23 cellular contexts compared by ENCODE assay signal in genomic region chr10:24691113-24691512, GRCh38. TPM values are rescaled to one million over a fixed set of nuclear protein-coding genes. Genes with fewer than 3 reads are reported as not detected.
DNase-seq lines count a peak whose midpoint lies in the region; ATAC-seq and TF ChIP-seq lines count a peak whose summit lies in the region.
"Had no signal": no experiment of that assay in that cellular context is flagged by ENCODE, and none has a peak within 500 bp of the region (broad histone marks: within the 10 kb centered on the region; RNA-seq: fewer than 3 reads in every experiment).

No MANE protein-coding gene starts in this region.

- H3K27ac ChIP-seq in mesenchymal stem cell (ENCODE audit: low read length, poor library complexity, severe bottlenecking) = no peak overlapping the region
- H3K27ac ChIP-seq in thymus (ENCODE audit: low read depth) = peak overlapping the region; percentile 42
- H3K27ac ChIP-seq: 22Rv1, epithelial cell of prostate, parathyroid adenoma, PC-9, upper lobe of right lung had no signal

- H3K27me3 ChIP-seq in mesenchymal stem cell (ENCODE audit: control insufficient read depth in 1 of 2, insufficient read depth in 1 of 2, low read length in 2 of 2) (no peaks in the 10 kb centered on the region), thymus (ENCODE audit: control insufficient read depth, insufficient read depth) (no peaks in the 10 kb centered on the region)
- H3K27me3 ChIP-seq: upper lobe of right lung had no signal

- H3K36me3 ChIP-seq in mesenchymal stem cell (ENCODE audit: control insufficient read depth in 1 of 2, insufficient read depth in 2 of 2, low read depth in 1 of 2, low read length in 2 of 2) = peaks cover 0 to 9% of the 10 kb centered on the region in 2 experiments
- no peaks in the 10 kb centered on the region for H3K36me3 ChIP-seq in thymus (ENCODE audit: control insufficient read depth, insufficient read depth)
- H3K36me3 ChIP-seq: upper lobe of right lung had no signal

- H3K4me1 ChIP-seq in mesenchymal stem cell (ENCODE audit: control insufficient read depth, insufficient read depth, low read depth, low read length) (peaks cover 1% of the 10 kb centered on the region), thymus (ENCODE audit: control insufficient read depth, insufficient read depth, low read length) (no peaks in the 10 kb centered on the region)
- H3K4me1 ChIP-seq: upper lobe of right lung had no signal

- no peak for TF ChIP-seq CTCF in fibroblast of pulmonary artery (IDR thresholded peaks at IDR 0.05; ENCODE audit: low read length, missing control alignments)

- no peak overlapping the region for H2BK5ac ChIP-seq in mesenchymal stem cell (ENCODE audit: low read depth, low read length, poor library complexity, severe bottlenecking)

- no peak overlapping the region for H2BK12ac ChIP-seq in mesenchymal stem cell (ENCODE audit: low read length in 2 of 2)

- H3K9ac ChIP-seq in mesenchymal stem cell (ENCODE audit: low read length) = no peak overlapping the region
- H3K9ac ChIP-seq: parathyroid adenoma had no signal

- no peak overlapping the region for H3K18ac ChIP-seq in mesenchymal stem cell (ENCODE audit: low read depth in 1 of 2, low read length in 2 of 2)

- no peak overlapping the region for H3K4me3 ChIP-seq in fibroblast of pulmonary artery (replicated peaks; ENCODE audit: low read depth, low read length)
- H3K4me3 ChIP-seq in mesenchymal stem cell (ENCODE audit: insufficient read depth in 1 of 2, low read depth in 1 of 2, low read length in 2 of 2) = no peak overlapping the region
- no peak overlapping the region for H3K4me3 ChIP-seq in thymus (ENCODE audit: low read length)
- H3K4me3 ChIP-seq: PC-9, upper lobe of right lung had no signal

- H2AK5ac ChIP-seq in mesenchymal stem cell (ENCODE audit: low read length, severe bottlenecking) = no peak overlapping the region

- 66% methylated on average over 2 of the region's 4 CpGs for WGBS in mesenchymal stem cell
- WGBS in thymus = 96% methylated on average over 4 of the region's 4 CpGs

- H4K91ac ChIP-seq in mesenchymal stem cell (ENCODE audit: low read length) = no peak overlapping the region

- no peak overlapping the region for H3K23ac ChIP-seq in mesenchymal stem cell (ENCODE audit: low read length in 2 of 2)

- peaks cover 16% of the 10 kb centered on the region for H3K79me1 ChIP-seq in mesenchymal stem cell (replicated peaks; ENCODE audit: low read length, poor library complexity, severe bottlenecking)

- H2BK15ac ChIP-seq in mesenchymal stem cell (ENCODE audit: low read depth, poor library complexity, severe bottlenecking) = no peak overlapping the region

- no peak overlapping the region for H2AFZ ChIP-seq in mesenchymal stem cell (ENCODE audit: low read depth, low read length)
- H2AFZ ChIP-seq: parathyroid adenoma, PC-9 had no signal

- H2BK120ac ChIP-seq in mesenchymal stem cell (ENCODE audit: low read depth, low read length) = no peak overlapping the region

- H4K8ac ChIP-seq in mesenchymal stem cell (ENCODE audit: low read length) = no peak overlapping the region

- H3K14ac ChIP-seq in mesenchymal stem cell (ENCODE audit: low read length in 2 of 2) = no peak overlapping the region

- H3K4ac ChIP-seq in mesenchymal stem cell (ENCODE audit: low read depth in 1 of 2, low read length in 2 of 2) = no peak overlapping the region

- ATAC-seq in GM18907 (IDR thresholded peaks at IDR 0.05; ENCODE audit: unreplicated experiment) = no peak
- ATAC-seq: activated CD4-positive, alpha-beta T cell treated with anti-CD3 and anti-CD28 coated beads for 36 hours; left colon; stimulated activated naive B cell treated with anti-CD40 and anti-IgM and Interleukin-4, amounts not matched to agents 10 μg/mL and 1 μg/mL and 100 μg/mL, for 72 hours; upper lobe of right lung had no signal

- H3K9me3 ChIP-seq in mesenchymal stem cell (ENCODE audit: control insufficient read depth, low read length) (no peaks in the 10 kb centered on the region), thymus (ENCODE audit: control insufficient read depth) (no peaks in the 10 kb centered on the region)
- H3K9me3 ChIP-seq: upper lobe of right lung had no signal

- no peak overlapping the region for H3K4me2 ChIP-seq in mesenchymal stem cell (ENCODE audit: low read length, poor library complexity, severe bottlenecking)
- H3K4me2 ChIP-seq: PC-9 had no signal

- DNase-seq in NCI-H82 (lab: John Stamatoyannopoulos, UW) = peak; percentile 46
- DNase-seq in NCI-H82 treated with DMSO at 0.1 percent for 48 hours (lab: John Stamatoyannopoulos, UW; ENCODE audit: unreplicated experiment) = no peak
- DNase-seq in fibroblast of pulmonary artery (ENCODE audit: low read depth) = peak; percentile 62
- peak; percentile 53 for DNase-seq in mesenchymal stem cell
- DNase-seq in DMS 273 (lab: John Stamatoyannopoulos, UW; ENCODE audit: unreplicated experiment) = no peak
- no peak for DNase-seq in NCI-H748 treated with DMSO at 0.1 percent for 48 hours (lab: John Stamatoyannopoulos, UW)
- DNase-seq: activated CD4-positive, alpha-beta T cell treated with anti-CD3 and anti-CD28 coated beads for 36 hours; activated CD8-positive, alpha-beta memory T cell treated with anti-CD3 and anti-CD28 coated beads, Interleukin-2, amount 50 U/mL, for 48 hours; activated naive CD4-positive, alpha-beta T cell treated with Interleukin-2 at 50 U/mL for 16 hours; C1 segment of cervical spinal cord; DMS153; left colon; NCI-H2081; NCI-H526 treated with DMSO at 0.1 percent for 48 hours; PC-9; stimulated activated CD4-positive, alpha-beta T cell treated with anti-CD3 and anti-CD28 coated beads, Interleukin-12 subunit alpha, Interleukin-12 subunit beta, amount 100 ng/mL, for 4 hours; stimulated activated naive B cell treated with anti-CD40 and anti-IgM and Interleukin-4, amounts not matched to agents 10 μg/mL and 1 μg/mL and 100 μg/mL, for 72 hours; upper lobe of right lung had no signal

RNA-seq across cellular contexts. Expression of gene ARHGAP21, which starts 32.6 kb away (rescaled TPM):
- 36.6 TPM for polyA plus RNA-seq in mesenchymal stem cell (2013, experiment 1 of 2)
- 35.0 TPM for polyA plus RNA-seq in mesenchymal stem cell (2013, experiment 2 of 2)
- polyA plus RNA-seq in thymus = 20.4 TPM

Comparison
In these comparisons a context has a peak if more than half of its experiments do, and no peak if none do; other contexts are left out.
1. DNase-seq: peak in NCI-H82 (single experiment), fibroblast of pulmonary artery (single experiment) and mesenchymal stem cell (single experiment); none in NCI-H82 treated with DMSO at 0.1 percent for 48 hours (single experiment), DMS 273 (single experiment) and NCI-H748 treated with DMSO at 0.1 percent for 48 hours (single experiment).